ENCODE assay signal across 18 cellular contexts in the genomic region with DNA sequence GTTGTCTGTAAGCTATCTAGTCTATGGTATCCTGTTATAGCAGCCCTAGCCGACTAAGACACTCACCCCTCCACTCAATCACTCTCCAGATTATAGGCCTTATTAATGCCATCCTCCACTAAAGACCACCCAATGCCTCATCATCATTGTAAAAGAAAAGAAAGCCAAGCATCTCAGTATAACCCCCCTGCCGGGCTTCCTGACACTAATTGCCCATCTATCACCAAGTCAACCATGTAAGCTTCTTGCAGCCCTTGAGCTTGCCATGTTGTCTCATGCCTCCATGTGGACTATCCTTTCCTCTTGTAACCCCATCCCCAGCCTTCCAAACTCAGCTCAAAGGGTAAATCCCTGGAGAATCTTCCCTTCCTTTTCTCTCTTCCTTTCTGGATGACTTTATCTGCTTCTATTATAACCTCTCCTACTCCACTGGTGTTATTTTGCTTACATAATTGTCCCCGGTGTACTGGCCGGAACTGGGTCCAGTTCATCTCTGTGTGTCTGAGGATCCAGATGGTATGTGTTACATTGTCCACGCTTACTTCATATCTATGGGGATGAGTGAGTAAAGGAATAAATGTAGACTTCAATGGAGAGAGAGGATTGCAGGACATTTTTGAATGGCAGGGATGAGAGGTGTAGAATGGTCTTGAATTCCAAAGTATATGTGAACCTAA.
"Had no signal": no experiment of that assay in that cellular context is flagged by ENCODE, and none has a peak within 500 bp of the region (broad histone marks: within the 10 kb centered on the region; RNA-seq: fewer than 3 reads in every experiment).

No MANE protein-coding gene starts in this region.

- H3K27ac Mint-ChIP-seq: activated CD8-positive, alpha-beta T cell treated with anti-CD3 and anti-CD28 coated beads, Interleukin-2, amount 10 ng/mL, durations not matched to agents 7 days and 5 days; activated naive CD4-positive, alpha-beta T cell treated with anti-CD3 and anti-CD28 coated beads, Interleukin-2, amount 50 U/mL, for 24 hours; activated T-helper 1 cell treated with anti-CD3 and anti-CD28 coated beads, Interleukin-12 subunit alpha, Interleukin-12 subunit beta, Interleukin-2, Interleukin-4 antibody, amounts not matched to agents 30 ng/mL and 10 ng/mL and 1 ng/mL, durations not matched to agents 14 hours and 24 hours and 36 hours; dendritic cell treated with granulocyte-macrophage colony-stimulating factor and Interleukin-4, amounts not matched to agents 40 ng/mL and 50 ng/mL, for 4 days; naive thymus-derived CD8-positive, alpha-beta T cell; progenitor cell of endocrine pancreas; stimulated activated naive B cell treated with anti-CD40 and anti-IgM and Interleukin-4, amounts not matched to agents 10 μg/mL and 1 μg/mL and 100 μg/mL, for 72 hours had no signal

- H3K9me3 Mint-ChIP-seq: activated naive CD4-positive, alpha-beta T cell treated with anti-CD3 and anti-CD28 coated beads, Interleukin-2, amount 50 U/mL, for 24 hours; dendritic cell treated with granulocyte-macrophage colony-stimulating factor and Interleukin-4, amounts not matched to agents 40 ng/mL and 50 ng/mL, for 4 days; stimulated activated naive B cell treated with anti-CD40 and anti-IgM and Interleukin-4, amounts not matched to agents 10 μg/mL and 1 μg/mL and 100 μg/mL, for 72 hours had no signal

- H3K27me3 Mint-ChIP-seq: activated naive CD4-positive, alpha-beta T cell treated with anti-CD3 and anti-CD28 coated beads, Interleukin-2, amount 50 U/mL, for 24 hours; brain; dendritic cell treated with granulocyte-macrophage colony-stimulating factor and Interleukin-4, amounts not matched to agents 40 ng/mL and 50 ng/mL, for 4 days; progenitor cell of endocrine pancreas; stimulated activated naive B cell treated with anti-CD40 and anti-IgM and Interleukin-4, amounts not matched to agents 10 μg/mL and 1 μg/mL and 100 μg/mL, for 72 hours had no signal

- H3K36me3 Mint-ChIP-seq: activated naive CD4-positive, alpha-beta T cell treated with anti-CD3 and anti-CD28 coated beads, Interleukin-2, amount 50 U/mL, for 24 hours; brain; naive thymus-derived CD8-positive, alpha-beta T cell had no signal

- H3K4me3 Mint-ChIP-seq: activated CD8-positive, alpha-beta T cell treated with anti-CD3 and anti-CD28 coated beads, Interleukin-2, amount 10 ng/mL, durations not matched to agents 7 days and 5 days; activated naive CD4-positive, alpha-beta T cell treated with anti-CD3 and anti-CD28 coated beads, Interleukin-2, amount 50 U/mL, for 24 hours; activated T-helper 1 cell treated with anti-CD3 and anti-CD28 coated beads, Interleukin-12 subunit alpha, Interleukin-12 subunit beta, Interleukin-2, Interleukin-4 antibody, amounts not matched to agents 30 ng/mL and 10 ng/mL and 1 ng/mL, durations not matched to agents 14 hours and 24 hours and 36 hours; brain; dendritic cell treated with granulocyte-macrophage colony-stimulating factor and Interleukin-4, amounts not matched to agents 40 ng/mL and 50 ng/mL, for 4 days; naive thymus-derived CD8-positive, alpha-beta T cell; stimulated activated naive B cell treated with anti-CD40 and anti-IgM and Interleukin-4, amounts not matched to agents 10 μg/mL and 1 μg/mL and 100 μg/mL, for 72 hours had no signal

- ATAC-seq: activated CD8-positive, alpha-beta T cell treated with anti-CD3 and anti-CD28 coated beads, Interleukin-2, amount 10 ng/mL, durations not matched to agents 7 days and 5 days; left colon; naive thymus-derived CD8-positive, alpha-beta T cell; stimulated activated naive B cell treated with anti-CD40 and anti-IgM and Interleukin-4, amounts not matched to agents 10 μg/mL and 1 μg/mL and 100 μg/mL, for 72 hours had no signal

- DNase-seq: activated CD4-positive, alpha-beta T cell treated with anti-CD3 and anti-CD28 coated beads for 1 hour; activated CD4-positive, alpha-beta T cell treated with anti-CD3 and anti-CD28 coated beads, Interleukin-2, amount 50 U/mL, for 1 hour; activated CD8-positive, alpha-beta T cell treated with anti-CD3 and anti-CD28 coated beads, Interleukin-2, amount 10 ng/mL, durations not matched to agents 7 days and 5 days; activated gamma-delta T cell; anterior cingulate cortex; effector CD4-positive, alpha-beta T cell; islet precursor cell; left colon; naive thymus-derived CD8-positive, alpha-beta T cell; stimulated activated CD4-positive, alpha-beta T cell treated with anti-CD3 and anti-CD28 coated beads, Interleukin-2, amount 100 ng/mL, for 48 hours; stimulated activated CD8-positive, alpha-beta memory T cell treated with anti-CD3 and anti-CD28 coated beads, Interleukin-4, amount 100 ng/mL, for 48 hours; stimulated activated naive B cell treated with anti-CD40 and anti-IgM and Interleukin-4, amounts not matched to agents 10 μg/mL and 1 μg/mL and 100 μg/mL, for 72 hours; transverse colon had no signal

- H3K4me1 Mint-ChIP-seq: activated naive CD4-positive, alpha-beta T cell treated with anti-CD3 and anti-CD28 coated beads, Interleukin-2, amount 50 U/mL, for 24 hours; naive thymus-derived CD8-positive, alpha-beta T cell; stimulated activated naive B cell treated with anti-CD40 and anti-IgM and Interleukin-4, amounts not matched to agents 10 μg/mL and 1 μg/mL and 100 μg/mL, for 72 hours had no signal
